ENCODE assay signal across 27 cellular contexts in genomic region chr5:58394326-58394725, GRCh38.
DNase-seq lines count a peak whose midpoint lies in the region; ATAC-seq, FAIRE-seq and TF ChIP-seq lines count a peak whose summit lies in the region.
"Had no signal": no experiment of that assay in that cellular context is flagged by ENCODE, and none has a peak within 500 bp of the region (broad histone marks: within the 10 kb centered on the region; RNA-seq: fewer than 3 reads in every experiment).

No MANE protein-coding gene starts in this region.

- H3K4me3 Mint-ChIP-seq in naive thymus-derived CD8-positive, alpha-beta T cell: no peak overlapping the region
- H3K4me3 Mint-ChIP-seq: CD14-positive monocyte; CD4-positive, alpha-beta T cell; CD8-positive, alpha-beta memory T cell; GM23338; H9 had no signal

- no peak overlapping the region for H3K27ac ChIP-seq in mammary epithelial cell (ENCODE audit: insufficient read depth, low read depth, low read length)
- no peak overlapping the region for H3K27ac ChIP-seq in breast epithelium
- H3K27ac ChIP-seq in kidney (ENCODE audit: low read depth in 2 of 2, low read length in 2 of 2): no peak overlapping the region
- H3K27ac ChIP-seq: 22Rv1; BLaER1 treated with 17β-estradiol and CSF1 and Interleukin-3, amounts not matched to agents 10 nM and 100 nM had no signal

- no peak overlapping the region for H3K27ac Mint-ChIP-seq in naive thymus-derived CD8-positive, alpha-beta T cell
- H3K27ac Mint-ChIP-seq: CD14-positive monocyte; CD4-positive, alpha-beta T cell; CD8-positive, alpha-beta memory T cell; GM23338; H9 had no signal

- H3K4me2 ChIP-seq in mammary epithelial cell (ENCODE audit: insufficient read depth, low read depth, low read length): no peak overlapping the region
- H3K4me2 ChIP-seq: BLaER1 treated with 17β-estradiol and CSF1 and Interleukin-3, amounts not matched to agents 10 nM and 100 nM; GM23338 had no signal

- BruUV-seq in mammary epithelial cell (replicated peaks; lab: Mats Ljungman, UMichigan): no TSS peak

- no peak overlapping the region for H3K9ac ChIP-seq in mammary epithelial cell (ENCODE audit: insufficient read depth, low read length)
- no peak overlapping the region for H3K9ac ChIP-seq in kidney (ENCODE audit: low read length in 2 of 2)
- H3K9ac ChIP-seq: BLaER1 treated with 17β-estradiol and CSF1 and Interleukin-3, amounts not matched to agents 10 nM and 100 nM had no signal

- H3K9me3 Mint-ChIP-seq in naive thymus-derived CD8-positive, alpha-beta T cell: no peaks in the 10 kb centered on the region
- H3K9me3 Mint-ChIP-seq: CD4-positive, alpha-beta T cell; GM23338; H9 had no signal

- H3K36me3 Mint-ChIP-seq in naive thymus-derived CD8-positive, alpha-beta T cell: no peaks in the 10 kb centered on the region
- H3K36me3 Mint-ChIP-seq: CD14-positive monocyte; CD8-positive, alpha-beta memory T cell had no signal

- H3K4me1 ChIP-seq in mammary epithelial cell (ENCODE audit: insufficient read depth, low read length): peaks cover 3% of the 10 kb centered on the region
- no peaks in the 10 kb centered on the region for H3K4me1 ChIP-seq in breast epithelium
- no peaks in the 10 kb centered on the region for H3K4me1 ChIP-seq in kidney (ENCODE audit: control insufficient read depth in 1 of 2, insufficient read depth in 1 of 2, low read depth in 1 of 2, low read length in 2 of 2)
- H3K4me1 ChIP-seq: BE2C had no signal

- ATAC-seq in esophagus mucosa: peak; percentile 26
- no peak for ATAC-seq in naive thymus-derived CD8-positive, alpha-beta T cell
- ATAC-seq: GM23338, HCT116 had no signal

- TF ChIP-seq CTCF in mammary epithelial cell (conservative IDR thresholded peaks at IDR 0.05 in 1 of 2, IDR thresholded peaks at IDR 0.05 in 1 of 2; ENCODE audit: extremely low read depth in 1 of 2, insufficient read depth in 1 of 2, low read depth in 1 of 2, low read length in 2 of 2) (no peak), breast epithelium (IDR thresholded peaks at IDR 0.05) (no peak), kidney (IDR thresholded peaks at IDR 0.05; ENCODE audit: borderline replicate concordance, extremely low read depth, insufficient read depth) (no peak)

- intact Hi-C loops in mammary epithelial cell (cut with micrococcal nuclease): no loop called here
- intact Hi-C loops in breast epithelium (cut with DNase I; ENCODE audit: low total_unique reads): no loop called here
- intact Hi-C loops in kidney (cut with DNase I): no loop called here

- H3K27me3 ChIP-seq in mammary epithelial cell (ENCODE audit: insufficient read depth, low read length): no peaks in the 10 kb centered on the region
- H3K27me3 ChIP-seq in breast epithelium: no peaks in the 10 kb centered on the region
- H3K27me3 ChIP-seq: BE2C; BLaER1 treated with 17β-estradiol and CSF1 and Interleukin-3, amounts not matched to agents 10 nM and 100 nM had no signal

- no peaks in the 10 kb centered on the region for H4K20me1 ChIP-seq in mammary epithelial cell (ENCODE audit: insufficient read depth, low read length)
- H4K20me1 ChIP-seq: BLaER1 treated with 17β-estradiol and CSF1 and Interleukin-3, amounts not matched to agents 10 nM and 100 nM had no signal

- CTCF ChIA-PET in mammary epithelial cell (lab: Charles Lee; ENCODE audit: low non-redundant PET): no interaction called here

- in situ Hi-C loops in mammary epithelial cell (cut with MboI; ENCODE audit: low sequenced_read_pairs in 2 of 2): no loop called here

- no peaks in the 10 kb centered on the region for H3K9me3 ChIP-seq in mammary epithelial cell (replicated peaks; ENCODE audit: insufficient read depth, low read length)
- H3K9me3 ChIP-seq in breast epithelium: no peaks in the 10 kb centered on the region
- H3K9me3 ChIP-seq in kidney (ENCODE audit: control insufficient read depth in 1 of 2, low read length in 2 of 2): no peaks in the 10 kb centered on the region
- H3K9me3 ChIP-seq: BE2C; BLaER1 treated with 17β-estradiol and CSF1 and Interleukin-3, amounts not matched to agents 10 nM and 100 nM had no signal

- peak; percentile 13 for FAIRE-seq in kidney (lab: Jason Lieb, UNC)
- FAIRE-seq: A204.1, D721Med, GM12891, GM18507 had no signal

- no peaks in the 10 kb centered on the region for H3K4me1 Mint-ChIP-seq in naive thymus-derived CD8-positive, alpha-beta T cell
- H3K4me1 Mint-ChIP-seq: CD14-positive monocyte; CD8-positive, alpha-beta memory T cell had no signal

- TF ChIP-seq POLR2A in breast epithelium (IDR thresholded peaks at IDR 0.05): no peak

- H2AFZ ChIP-seq in mammary epithelial cell (ENCODE audit: low read depth, low read length): no peak overlapping the region
- H2AFZ ChIP-seq: GM23338 had no signal

- no peaks in the 10 kb centered on the region for H3K79me2 ChIP-seq in mammary epithelial cell (ENCODE audit: insufficient read depth, low read length)

- peaks cover 0 to 15% (median 2%) of the 10 kb centered on the region in 5 donors for H3K27me3 Mint-ChIP-seq in naive thymus-derived CD8-positive, alpha-beta T cell

- WGBS in mammary epithelial cell (ENCODE audit: low coverage, missing lambda C conversion rate): 38% methylated on average over 2 of the region's 2 CpGs

- H3K4me3 ChIP-seq in mammary epithelial cell (replicated peaks in 1 of 3; ENCODE audit: insufficient read depth in 1 of 3, low read depth in 2 of 3, low read length in 3 of 3): no peak overlapping the region
- H3K4me3 ChIP-seq in breast epithelium: no peak overlapping the region
- no peak overlapping the region for H3K4me3 ChIP-seq in kidney (ENCODE audit: low read length in 2 of 2)
- H3K4me3 ChIP-seq: BLaER1 treated with 17β-estradiol and CSF1 and Interleukin-3, amounts not matched to agents 10 nM and 100 nM; GM23338 had no signal

- POLR2A ChIA-PET in naive thymus-derived CD8-positive, alpha-beta T cell (lab: Charles Lee): no interaction called here

- dilution Hi-C loops in mammary epithelial cell (cut with HindIII; ENCODE audit: low sequenced_read_pairs): no loop called here

- DNase-seq in mammary epithelial cell: peak; percentile 26
- no peak for DNase-seq in breast epithelium (ENCODE audit: low spot score in 2 of 2)
- DNase-seq in RPMI7951 (ENCODE audit: low read depth): peak; percentile 70
- DNase-seq in kidney: no peak
- DNase-seq in medulla oblongata (ENCODE audit: extremely low spot score): no peak
- no peak for DNase-seq in SHP77 treated with DMSO at 0.1 percent for 48 hours (lab: John Stamatoyannopoulos, UW)
- no peak for DNase-seq in naive thymus-derived CD8-positive, alpha-beta T cell
- DNase-seq: ACHN; AML-193; BE2C; CD4-positive, alpha-beta T cell; CD8-positive, alpha-beta memory T cell; DMS 273 treated with DMSO at 0.1 percent for 48 hours; DMS79; EL; GF-D8; H9 had no signal

- H3K36me3 ChIP-seq in mammary epithelial cell (ENCODE audit: insufficient read depth, low read length): no peaks in the 10 kb centered on the region
- H3K36me3 ChIP-seq in breast epithelium: no peaks in the 10 kb centered on the region
- no peaks in the 10 kb centered on the region for H3K36me3 ChIP-seq in kidney (ENCODE audit: control insufficient read depth in 1 of 2, insufficient read depth in 2 of 2, low read length in 2 of 2)
- H3K36me3 ChIP-seq: BE2C; BLaER1 treated with 17β-estradiol and CSF1 and Interleukin-3, amounts not matched to agents 10 nM and 100 nM had no signal

Comparison
In these comparisons a context has a peak if more than half of its experiments do, and no peak if none do; other contexts are left out.
1. DNase-seq: peak in mammary epithelial cell (single experiment) and RPMI7951 (single experiment); none in breast epithelium (0 of 2), kidney (single experiment), medulla oblongata (single experiment), SHP77 treated with DMSO at 0.1 percent for 48 hours (single experiment) and naive thymus-derived CD8-positive, alpha-beta T cell (0 of 10).